9 cellular contexts compared by ENCODE assay signal in genomic region chr17:77888242-77889134, GRCh38.
DNase-seq lines count a peak whose midpoint lies in the region; ATAC-seq, FAIRE-seq and TF ChIP-seq lines count a peak whose summit lies in the region.
"Had no signal": no experiment of that assay in that cellular context is flagged by ENCODE, and none has a peak within 500 bp of the region (broad histone marks: within the 10 kb centered on the region; RNA-seq: fewer than 3 reads in every experiment).

No MANE protein-coding gene starts in this region.

- no peaks in the 10 kb centered on the region for H3K36me3 ChIP-seq in CD8-positive, alpha-beta T cell (ENCODE audit: insufficient read depth, low read length)
- H3K36me3 ChIP-seq in pancreas, result no peaks in the 10 kb centered on the region

- intact Hi-C loops in CD8-positive, alpha-beta T cell (cut with DNase I, micrococcal nuclease), result loop anchor here (1.0 to 10.0 kb wide), 4 partner anchors 69 to 246 kb away; partner anchors contain the start of genes TMC8 (in 2 of the 2) and TNRC6C (in 1 of the 2)
- intact Hi-C loops in pancreas (cut with DNase I), result no loop called here

- H3K9me3 ChIP-seq in CD8-positive, alpha-beta T cell (ENCODE audit: low read length), result no peaks in the 10 kb centered on the region
- no peaks in the 10 kb centered on the region for H3K9me3 ChIP-seq in pancreas

- POLR2A ChIA-PET in CD8-positive, alpha-beta T cell (lab: Charles Lee), result interaction anchor here (0.6 to 8.8 kb wide), 7 partner anchors 16 to 458 kb away, joined by 3 to 138 read pairs (median 3); partner anchors contain the start of gene TNRC6C
- POLR2A ChIA-PET in WTC11 (lab: Charles Lee), result interaction anchor here (0.7 to 1.1 kb wide), 2 partner anchors 11 to 70 kb away, joined by 4 to 10 read pairs; partner anchors contain the start of gene TNRC6C

- no peaks in the 10 kb centered on the region for H3K36me3 Mint-ChIP-seq in CD8-positive, alpha-beta T cell
- no peaks in the 10 kb centered on the region for H3K36me3 Mint-ChIP-seq in WTC11

- 35 to 36% methylated on average over 13 of the region's 13 CpGs for WGBS in pancreas, 2 donors

- peak overlapping the region; percentile 87 for H3K27ac ChIP-seq in CD8-positive, alpha-beta T cell (ENCODE audit: low read depth, low read length)
- peak overlapping the region in 1 of 4 donors; percentile 33 for H3K27ac ChIP-seq in pancreas

- H3K9me3 Mint-ChIP-seq in CD8-positive, alpha-beta T cell, result no peaks in the 10 kb centered on the region
- H3K9me3 Mint-ChIP-seq in WTC11, result no peaks in the 10 kb centered on the region

- H3K27ac Mint-ChIP-seq in CD8-positive, alpha-beta T cell, result peak overlapping the region; percentile 99
- no peak overlapping the region for H3K27ac Mint-ChIP-seq in WTC11

- H3K27me3 ChIP-seq in CD8-positive, alpha-beta T cell (ENCODE audit: insufficient read depth, low read length), result no peaks in the 10 kb centered on the region
- no peaks in the 10 kb centered on the region for H3K27me3 ChIP-seq in pancreas

- peaks cover 58% of the 10 kb centered on the region for H3K4me1 Mint-ChIP-seq in CD8-positive, alpha-beta T cell (ENCODE audit: low read depth)
- H3K4me1 Mint-ChIP-seq in WTC11, result peaks cover 34% of the 10 kb centered on the region

- TF ChIP-seq CTCF in CD8-positive, alpha-beta T cell (IDR thresholded peaks at IDR 0.05), result no peak
- TF ChIP-seq CTCF in WTC11 (IDR thresholded peaks at IDR 0.05), result no peak
- no peak for TF ChIP-seq CTCF in pancreas (IDR thresholded peaks at IDR 0.05)

- H3K27me3 Mint-ChIP-seq in CD8-positive, alpha-beta T cell (ENCODE audit: low read depth), result no peaks in the 10 kb centered on the region
- H3K27me3 Mint-ChIP-seq in WTC11 (ENCODE audit: low read depth), result peaks cover 33% of the 10 kb centered on the region

- DNase-seq in CD8-positive, alpha-beta T cell, result no peak
- DNase-seq in WTC11 (ENCODE audit: low spot score) (no peak), fibroblast of peridontal ligament (ENCODE audit: extremely low read depth) (peak; percentile 26), pancreas (peak in 1 of 6 donors; percentile 41), globus pallidus (ENCODE audit: low spot score) (no peak), NCI-H146 treated with DMSO at 0.1 percent for 48 hours (lab: John Stamatoyannopoulos, UW; ENCODE audit: unreplicated experiment) (no peak)
- no peak for DNase-seq in activated CD4-positive, CD25-positive, alpha-beta regulatory T cell treated with anti-CD3 and anti-CD28 coated beads, Interleukin-2, amount 50 U/mL, for 72 hours

- H3K4me1 ChIP-seq in CD8-positive, alpha-beta T cell (ENCODE audit: insufficient read depth, low read length), result peaks cover 41% of the 10 kb centered on the region
- peaks cover 0 to 5% (median 0%) of the 10 kb centered on the region in 3 donors for H3K4me1 ChIP-seq in pancreas

- H3K4me3 ChIP-seq in CD8-positive, alpha-beta T cell (ENCODE audit: low read depth, low read length), result peak overlapping the region; percentile 54
- H3K4me3 ChIP-seq in pancreas, result peak overlapping the region; percentile 29 to 54 (median 38)

- no peak for ATAC-seq in CD8-positive, alpha-beta T cell
- ATAC-seq in WTC11 (no peak), pancreas (peak in 3 of 4 donors; percentile 4 to 12 (median 5)), HG03521 (IDR thresholded peaks at IDR 0.05; ENCODE audit: unreplicated experiment) (no peak)

- CTCF ChIA-PET in CD8-positive, alpha-beta T cell (lab: Charles Lee), result interaction anchor here (0.9 to 3.1 kb wide), 5 partner anchors 13 to 126 kb away, joined by 3 to 9 read pairs (median 4); partner anchors contain the start of gene TNRC6C
- CTCF ChIA-PET in WTC11 (lab: Charles Lee), result interaction anchor here (0.7 to 1.6 kb wide), 6 partner anchors 10 to 316 kb away, joined by 3 to 5 read pairs (median 3); no protein-coding TSS in a partner anchor

- no peak for FAIRE-seq in pancreas (lab: Jason Lieb, UNC)
- FAIRE-seq: GM18507 had no signal

- peak overlapping the region; percentile 92 for H3K4me3 Mint-ChIP-seq in CD8-positive, alpha-beta T cell
- H3K4me3 Mint-ChIP-seq in WTC11, result peak overlapping the region; percentile 72

TF ChIP-seq in WTC11, 78 proteins besides CTCF, POLR2A, EP300 and RAD21 (continues in another document):
- TF ChIP-seq MLX (CRISPR knock-in tag; IDR thresholded peaks at IDR 0.05) (no peak), ELF4 (CRISPR knock-in tag; IDR thresholded peaks at IDR 0.05; ENCODE audit: low read depth) (no peak), FOXP1 (CRISPR knock-in tag; IDR thresholded peaks at IDR 0.05; ENCODE audit: borderline replicate concordance) (no peak), PRDM15 (CRISPR knock-in tag; IDR thresholded peaks at IDR 0.05) (no peak), GABPB1 (CRISPR knock-in tag; IDR thresholded peaks at IDR 0.05) (no peak), USF1 (CRISPR knock-in tag; IDR thresholded peaks at IDR 0.05) (no peak), OVOL2 (CRISPR knock-in tag; IDR thresholded peaks at IDR 0.05; ENCODE audit: borderline replicate concordance) (no peak), FOXK1 (CRISPR knock-in tag; IDR thresholded peaks at IDR 0.05) (no peak), ZNF121 (CRISPR knock-in tag; IDR thresholded peaks at IDR 0.05) (no peak), E2F1 (CRISPR knock-in tag; IDR thresholded peaks at IDR 0.05) (no peak), NR3C1 (CRISPR knock-in tag; conservative IDR thresholded peaks at IDR 0.05; ENCODE audit: low read depth) (no peak), ZSCAN18 (CRISPR knock-in tag; IDR thresholded peaks at IDR 0.05) (no peak), ZNF138 (CRISPR knock-in tag; conservative IDR thresholded peaks at IDR 0.05) (no peak)

Comparison
In these comparisons a context has a peak if more than half of its experiments do, and no peak if none do; other contexts are left out.
1. ATAC-seq: peak in pancreas (3 of 4); none in CD8-positive, alpha-beta T cell (single experiment), WTC11 (single experiment) and HG03521 (single experiment).
2. intact Hi-C loops: an anchor here in CD8-positive, alpha-beta T cell (1.0 to 10.0 kb wide); none called in pancreas.